Comparison of ENCODE assay signal across 14 cellular contexts in the genomic region with DNA sequence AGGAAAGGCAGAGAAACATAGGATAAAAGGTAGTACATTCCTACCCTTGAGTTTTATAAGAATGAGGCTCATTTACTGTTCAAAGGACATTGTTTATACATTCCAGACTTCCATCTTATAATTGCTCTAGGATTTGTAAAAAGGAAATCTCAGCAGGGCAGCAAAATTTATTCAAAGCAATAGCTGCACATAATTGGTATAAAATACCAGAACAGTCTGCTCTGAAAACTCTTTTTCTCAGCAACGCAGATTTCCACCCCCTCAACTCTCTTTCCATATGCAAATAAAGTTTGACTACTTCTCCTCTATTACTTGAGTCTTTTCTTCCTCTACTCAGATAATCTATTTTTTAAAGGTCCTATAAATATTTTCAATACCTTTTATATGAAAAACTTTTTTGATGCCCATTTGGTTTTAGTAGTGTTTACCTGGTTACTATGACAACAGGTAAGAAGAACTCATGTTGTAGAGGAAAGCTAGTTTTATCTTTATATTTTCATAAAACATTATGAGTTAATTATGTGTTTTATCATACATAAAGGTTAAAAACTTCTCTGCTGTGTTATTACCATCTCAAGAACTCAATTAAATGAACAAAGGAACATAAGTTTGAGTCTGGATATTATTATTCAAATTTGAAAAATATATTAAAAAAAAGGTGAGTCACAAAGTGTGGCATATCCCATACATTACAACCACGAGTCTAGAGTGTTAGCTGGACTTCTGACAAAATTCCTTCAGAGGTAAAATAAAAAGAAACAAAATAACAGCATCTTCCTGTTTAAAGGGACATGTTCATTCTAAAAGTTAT. TPM values are rescaled to one million over a fixed set of nuclear protein-coding genes. Genes with fewer than 3 reads are reported as not detected.
A peak's percentile ranks its signal among the peaks of the same experiment; 100 is the strongest.
DNase-seq lines count a peak whose midpoint lies in the region; ATAC-seq, FAIRE-seq and TF ChIP-seq lines count a peak whose summit lies in the region.
"Had no signal": no experiment of that assay in that cellular context is flagged by ENCODE, and none has a peak within 500 bp of the region (broad histone marks: within the 10 kb centered on the region; RNA-seq: fewer than 3 reads in every experiment).

No MANE protein-coding gene starts in this region.

- H3K4me1 ChIP-seq in PC-3 (ENCODE audit: insufficient read depth, low read length) (peaks cover 31% of the 10 kb centered on the region), sigmoid colon (peaks cover 0 to 82% (median 69%) of the 10 kb centered on the region in 4 donors), left lung (peaks cover 0 to 32% of the 10 kb centered on the region in 2 donors)

- H3F3A ChIP-seq in PC-3 (ENCODE audit: low read length, unreplicated experiment): no peaks in the 10 kb centered on the region

- ATAC-seq in PC-3 (no peak), left lung (no peak), HG03571 (IDR thresholded peaks at IDR 0.05; ENCODE audit: unreplicated experiment) (no peak)
- ATAC-seq: HCT116 had no signal

- CTCF ChIA-PET in PC-3 (lab: Charles Lee): interaction anchor here (0.5 kb wide), 1 partner anchor 120 kb away, joined by 5 read pairs; no protein-coding TSS in a partner anchor

- no peaks in the 10 kb centered on the region for H3K9me3 Mint-ChIP-seq in activated T-cell treated with anti-CD3 and anti-CD28 coated beads, Interleukin-2, amount 50 U/mL, for 24 hours
- H3K9me3 Mint-ChIP-seq in endothelial cell (ENCODE audit: unreplicated experiment): no peaks in the 10 kb centered on the region

- no peak for DNase-seq in activated T-cell treated with anti-CD3 and anti-CD28 coated beads, Interleukin-2, amount 50 U/mL, for 24 hours
- DNase-seq in activated T-cell treated with anti-CD3 and anti-CD28 coated beads, Interleukin-2, amount 50 U/mL, for 48 hours: no peak
- no peak for DNase-seq in PC-3
- no peak for DNase-seq in endothelial cell (ENCODE audit: low spot score)
- DNase-seq in sigmoid colon: no peak
- no peak for DNase-seq in GM19239 (ENCODE audit: insufficient read length, low spot score)
- DNase-seq in left lung: no peak
- DNase-seq: activated gamma-delta T cell, kidney glomerular epithelial cell, NCI-H524 treated with DMSO at 0.1 percent for 48 hours had no signal

- H2AFZ ChIP-seq in PC-3 (ENCODE audit: low read length): no peak overlapping the region

- FAIRE-seq in GM19239 (lab: Jason Lieb, UNC): no peak

- no peak for TF ChIP-seq POLR2A in sigmoid colon (IDR thresholded peaks at IDR 0.05)

- no peaks in the 10 kb centered on the region for H3K27me3 Mint-ChIP-seq in activated T-cell treated with anti-CD3 and anti-CD28 coated beads, Interleukin-2, amount 50 U/mL, for 24 hours
- H3K27me3 Mint-ChIP-seq in endothelial cell (ENCODE audit: unreplicated experiment): no peaks in the 10 kb centered on the region

- peak overlapping the region; percentile 84 for H3K27ac Mint-ChIP-seq in activated T-cell treated with anti-CD3 and anti-CD28 coated beads, Interleukin-2, amount 50 U/mL, for 24 hours
- H3K27ac Mint-ChIP-seq in endothelial cell (ENCODE audit: unreplicated experiment): peak overlapping the region; percentile 87

- POLR2A ChIA-PET in PC-3 (lab: Charles Lee; ENCODE audit: unreplicated experiment): no interaction called here

- 0 out of 2 replicates have a peak, but pooled peaks cover 4% of the 10 kb centered on the region for H4K20me1 ChIP-seq in PC-3 (ENCODE audit: low read length)

- H3K27ac ChIP-seq in PC-3 (ENCODE audit: low read length) (peak overlapping the region; percentile 15; the same call in 1 of the 2 replicates), sigmoid colon (peak overlapping the region; percentile 61 to 80 (median 72)), left lung (peak overlapping the region in 1 of 2 donors; percentile 29)
- H3K27ac ChIP-seq: RWPE1, VCaP had no signal

- no peak for TF ChIP-seq CTCF in PC-3 (conservative IDR thresholded peaks at IDR 0.05; ENCODE audit: low read depth, low read length)
- no peak for TF ChIP-seq CTCF in endothelial cell (IDR thresholded peaks at IDR 0.05; ENCODE audit: unreplicated experiment)
- TF ChIP-seq CTCF in sigmoid colon (IDR thresholded peaks at IDR 0.05): no peak
- TF ChIP-seq CTCF in left lung (IDR thresholded peaks at IDR 0.05): no peak

- H3K4me3 ChIP-seq in PC-3 (ENCODE audit: low read length): no peak overlapping the region
- no peak overlapping the region for H3K4me3 ChIP-seq in sigmoid colon
- H3K4me3 ChIP-seq in left lung: no peak overlapping the region

- peaks cover under 1% of the 10 kb centered on the region for H3K36me3 Mint-ChIP-seq in activated T-cell treated with anti-CD3 and anti-CD28 coated beads, Interleukin-2, amount 50 U/mL, for 24 hours (ENCODE audit: low read depth)
- H3K36me3 Mint-ChIP-seq in endothelial cell (ENCODE audit: low read depth, unreplicated experiment): no peaks in the 10 kb centered on the region

- H3K27me3 ChIP-seq in PC-3 (ENCODE audit: low read length) (no peaks in the 10 kb centered on the region), sigmoid colon (no peaks in the 10 kb centered on the region), left lung (no peaks in the 10 kb centered on the region)

- 42 to 56% methylated on average over 2 of the region's 2 CpGs for WGBS in sigmoid colon, 2 donors

- peaks cover 72% of the 10 kb centered on the region for H3K4me1 Mint-ChIP-seq in activated T-cell treated with anti-CD3 and anti-CD28 coated beads, Interleukin-2, amount 50 U/mL, for 24 hours (ENCODE audit: low read depth)
- peaks cover 16% of the 10 kb centered on the region for H3K4me1 Mint-ChIP-seq in endothelial cell (ENCODE audit: unreplicated experiment)

- H3K79me2 ChIP-seq in PC-3 (ENCODE audit: low read length): peaks cover 90% of the 10 kb centered on the region

- H3K4me3 Mint-ChIP-seq in activated T-cell treated with anti-CD3 and anti-CD28 coated beads, Interleukin-2, amount 50 U/mL, for 24 hours: peak overlapping the region; percentile 57
- H3K4me3 Mint-ChIP-seq in endothelial cell (ENCODE audit: unreplicated experiment): no peak overlapping the region

- H3K9me2 ChIP-seq in PC-3 (replicated peaks; ENCODE audit: low read length): no peaks in the 10 kb centered on the region

- TF ChIP-seq EP300 in sigmoid colon (IDR thresholded peaks at IDR 0.05): no peak

- no TSS peak for BruUV-seq in PC-3 (replicated peaks; lab: Mats Ljungman, UMichigan)

- H3K9me3 ChIP-seq in PC-3 (ENCODE audit: low read length): no peaks in the 10 kb centered on the region
- H3K9me3 ChIP-seq in sigmoid colon: no peaks in the 10 kb centered on the region
- no peaks in the 10 kb centered on the region for H3K9me3 ChIP-seq in left lung

- intact Hi-C loops in PC-3 (cut with micrococcal nuclease) (no loop called here), sigmoid colon (cut with DNase I) (no loop called here), left lung (cut with DNase I) (no loop called here)

- no peak overlapping the region; the same call in 1 of the 2 replicates for H3K4me2 ChIP-seq in PC-3 (ENCODE audit: low read length)

- H3K9ac ChIP-seq in PC-3 (ENCODE audit: low read length): no peak overlapping the region

- no peaks in the 10 kb centered on the region for H3K36me3 ChIP-seq in PC-3 (ENCODE audit: low read depth, low read length)
- no peaks in the 10 kb centered on the region for H3K36me3 ChIP-seq in sigmoid colon
- no peaks in the 10 kb centered on the region for H3K36me3 ChIP-seq in left lung

RNA-seq across cellular contexts. Expression of a gene that starts 19.9 kb away (rescaled TPM):
- total RNA-seq in PC-3 (2014; rRNA removed): 36.4 and 38.8 TPM in 2 replicates
- total RNA-seq in endothelial cell (ENCODE audit: unreplicated experiment): 136 TPM
- total RNA-seq in sigmoid colon: 10 to 100 TPM; 69.2 to 91.8 (median 77.1) TPM
- polyA plus RNA-seq in sigmoid colon: 10 to 100 TPM in 2 of 3 donors, 1 to 10 TPM in 1; 4.4 to 17.2 (median 13.8) TPM
- 100 to 1,000 TPM in 1 of 2 donors, 10 to 100 TPM in 1; 91.7 to 119 TPM for total RNA-seq in left lung
